In the genomic region with DNA sequence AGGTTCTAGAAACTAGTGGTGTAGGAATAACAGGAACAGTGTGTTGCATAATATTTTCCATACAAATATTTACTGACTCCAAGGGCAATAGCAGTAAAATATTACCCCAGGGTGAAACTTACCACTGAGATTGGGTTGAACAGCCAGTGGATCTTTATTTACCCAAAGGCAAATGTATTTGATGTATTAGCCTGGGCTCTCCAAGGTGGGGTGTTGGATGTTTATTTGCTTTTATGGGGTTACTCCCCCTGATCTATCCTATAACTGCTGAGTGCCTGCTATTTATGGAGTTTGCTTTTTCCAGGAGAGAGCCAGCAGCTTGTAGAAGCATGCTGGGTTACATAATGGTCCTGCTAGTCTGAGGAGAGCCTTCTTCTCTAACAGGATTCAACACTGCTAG, we compare ENCODE assay signal across 18 cellular contexts.
DNase-seq lines count a peak whose midpoint lies in the region; ATAC-seq and TF ChIP-seq lines count a peak whose summit lies in the region.
"Had no signal": no experiment of that assay in that cellular context is flagged by ENCODE, and none has a peak within 500 bp of the region (broad histone marks: within the 10 kb centered on the region; RNA-seq: fewer than 3 reads in every experiment).

No MANE protein-coding gene starts in this region.

- no peaks in the 10 kb centered on the region for H3K9me3 Mint-ChIP-seq in MCF 10A (ENCODE audit: unreplicated experiment)

- DNase-seq in HT-29 (ENCODE audit: low spot score) (peak; percentile 79), MCF 10A (ENCODE audit: unreplicated experiment) (peak; percentile 3), left lung (no peak), tibial artery (no peak), NCI-H1105 treated with DMSO at 0.1 percent for 48 hours (lab: John Stamatoyannopoulos, UW) (no peak), AG08395 (ENCODE audit: low spot score) (no peak)
- DNase-seq: adrenal gland; BE2C; NCI-H1436; NCI-H226; OCI-M1; stimulated activated CD4-positive, alpha-beta T cell treated with anti-CD3 and anti-CD28 coated beads, Interleukin-15, amount 100 ng/mL, for 24 hours; stimulated activated naive CD8-positive, alpha-beta T cell treated with anti-CD3 and anti-CD28 coated beads, Interleukin-15, amount 100 ng/mL, for 72 hours; SW 1271 had no signal

- no peak overlapping the region for H3K4me3 Mint-ChIP-seq in MCF 10A (ENCODE audit: unreplicated experiment)
- H3K4me3 Mint-ChIP-seq: stimulated activated naive CD8-positive, alpha-beta T cell treated with anti-CD3 and anti-CD28 coated beads, Interleukin-15, amount 100 ng/mL, for 72 hours had no signal

- intact Hi-C loops in MCF 10A (cut with micrococcal nuclease): no loop called here
- intact Hi-C loops in left lung (cut with DNase I): no loop called here
- intact Hi-C loops in tibial artery (cut with DNase I; ENCODE audit: low total_unique reads): no loop called here

- H3K4me3 ChIP-seq in left lung (no peak overlapping the region), tibial artery (no peak overlapping the region)
- H3K4me3 ChIP-seq: adrenal gland had no signal

- no peaks in the 10 kb centered on the region for H3K36me3 Mint-ChIP-seq in MCF 10A (ENCODE audit: insufficient read depth, unreplicated experiment)

- H3K4me1 Mint-ChIP-seq in MCF 10A (ENCODE audit: insufficient read depth, unreplicated experiment): peaks cover 6% of the 10 kb centered on the region

- POLR2A ChIA-PET in MCF 10A (lab: Yijun Ruan, JAX): no interaction called here

- H3K27me3 ChIP-seq in left lung: no peaks in the 10 kb centered on the region
- no peaks in the 10 kb centered on the region for H3K27me3 ChIP-seq in tibial artery
- H3K27me3 ChIP-seq: adrenal gland, BE2C had no signal

- H3K9me3 ChIP-seq in left lung: peaks cover 0 to 5% of the 10 kb centered on the region in 2 donors
- no peaks in the 10 kb centered on the region for H3K9me3 ChIP-seq in tibial artery
- H3K9me3 ChIP-seq: adrenal gland, BE2C had no signal

- peak; percentile 94 for ATAC-seq in left lung
- no peak for ATAC-seq in GM19324 (IDR thresholded peaks at IDR 0.05; ENCODE audit: low FRiP score, unreplicated experiment)
- ATAC-seq: stimulated activated naive CD8-positive, alpha-beta T cell treated with anti-CD3 and anti-CD28 coated beads, Interleukin-15, amount 100 ng/mL, for 72 hours had no signal

- H3K27ac Mint-ChIP-seq in MCF 10A (ENCODE audit: low read depth, unreplicated experiment): no peak overlapping the region

- H3K27ac ChIP-seq in left lung: peak overlapping the region in 1 of 2 donors; percentile 17
- peak overlapping the region; percentile 69 to 72 for H3K27ac ChIP-seq in tibial artery
- H3K27ac ChIP-seq: adrenal gland, epithelial cell of prostate, HL-60, KMS-11 had no signal

- H3K4me1 ChIP-seq in left lung (no peaks in the 10 kb centered on the region), tibial artery (peaks cover 0 to 40% (median 15%) of the 10 kb centered on the region in 4 donors)
- H3K4me1 ChIP-seq: adrenal gland, BE2C had no signal

- BruUV-seq in MCF 10A (replicated peaks; lab: Mats Ljungman, UMichigan): no TSS peak

- TF ChIP-seq CTCF in MCF 10A (IDR thresholded peaks at IDR 0.05; ENCODE audit: unreplicated experiment): no peak
- TF ChIP-seq CTCF in left lung (IDR thresholded peaks at IDR 0.05): no peak
- no peak for TF ChIP-seq CTCF in tibial artery (IDR thresholded peaks at IDR 0.05)

- no peaks in the 10 kb centered on the region for H3K36me3 ChIP-seq in left lung
- no peaks in the 10 kb centered on the region for H3K36me3 ChIP-seq in tibial artery
- H3K36me3 ChIP-seq: adrenal gland, BE2C had no signal

- H3K27me3 Mint-ChIP-seq in MCF 10A (ENCODE audit: insufficient read depth, unreplicated experiment): no peaks in the 10 kb centered on the region

- CTCF ChIA-PET in MCF 10A (lab: Yijun Ruan, JAX): interaction anchor here (1.2 to 1.5 kb wide), 2 partner anchors 81 to 161 kb away, joined by 3 read pairs; no protein-coding TSS in a partner anchor

Comparison
In these comparisons a context has a peak if more than half of its experiments do, and no peak if none do; other contexts are left out.
1. DNase-seq: peak in HT-29 (single experiment) and MCF 10A (single experiment); none in left lung (0 of 2), tibial artery (0 of 2), NCI-H1105 treated with DMSO at 0.1 percent for 48 hours (single experiment) and AG08395 (single experiment).